12 cellular contexts compared by ENCODE assay signal in the genomic region with DNA sequence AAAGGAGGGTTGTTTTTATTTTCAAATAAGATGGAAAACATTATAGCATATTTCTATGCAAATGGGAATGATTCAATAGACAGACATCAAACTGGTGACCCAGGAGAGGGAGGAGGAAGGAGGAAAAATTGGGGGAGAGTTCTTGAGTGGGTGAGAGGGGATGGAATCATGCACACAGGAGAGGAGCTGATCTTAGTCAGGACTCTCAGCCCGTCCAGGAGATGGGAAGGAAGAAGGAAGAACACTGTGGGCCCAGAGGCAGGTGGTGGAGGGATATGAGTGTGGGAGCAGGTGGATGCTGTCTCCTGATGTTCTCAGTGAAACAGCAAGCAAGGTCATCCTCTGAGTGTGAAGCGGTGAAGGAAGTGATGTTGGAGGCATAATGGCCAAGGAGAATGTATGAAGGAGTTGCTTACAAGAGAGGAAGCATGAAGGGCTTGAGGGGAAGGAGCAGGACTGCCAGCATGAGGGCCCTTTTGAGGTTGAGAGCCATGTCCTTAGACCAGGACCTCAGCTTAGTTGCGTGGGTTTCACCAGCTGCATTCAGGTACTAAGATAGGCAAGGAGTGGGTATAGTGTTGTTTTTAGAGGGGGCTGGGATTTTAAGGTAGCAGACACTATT.
DNase-seq lines count a peak whose midpoint lies in the region; ATAC-seq and TF ChIP-seq lines count a peak whose summit lies in the region.
"Had no signal": no experiment of that assay in that cellular context is flagged by ENCODE, and none has a peak within 500 bp of the region (broad histone marks: within the 10 kb centered on the region; RNA-seq: fewer than 3 reads in every experiment).

No MANE protein-coding gene starts in this region.

- ATAC-seq in GM18907 (IDR thresholded peaks at IDR 0.05; ENCODE audit: unreplicated experiment) (peak; percentile 36), HG02610 (IDR thresholded peaks at IDR 0.05; ENCODE audit: unreplicated experiment) (peak; percentile 36)

- DNase-seq in MV-4-11 (lab: John Stamatoyannopoulos, UW) (peak; percentile 36), nephron progenitor cell (no peak), prostate gland (ENCODE audit: low spot score) (no peak), putamen (ENCODE audit: low spot score) (no peak), iPS-NIHi11 (ENCODE audit: low spot score) (no peak), OCI-M2 (lab: John Stamatoyannopoulos, UW; ENCODE audit: unreplicated experiment) (no peak)
- DNase-seq: DMS 273 treated with DMSO at 0.1 percent for 48 hours, heart left ventricle had no signal

- TF ChIP-seq CTCF in nephron progenitor cell (IDR thresholded peaks at IDR 0.05) (no peak), prostate gland (IDR thresholded peaks at IDR 0.05) (no peak)

- no peaks in the 10 kb centered on the region for H3K27me3 ChIP-seq in prostate gland (replicated peaks; ENCODE audit: insufficient read depth)
- H3K27me3 ChIP-seq: heart left ventricle, neural progenitor cell had no signal

- H3K9me3 Mint-ChIP-seq in nephron progenitor cell, result no peaks in the 10 kb centered on the region
- H3K9me3 Mint-ChIP-seq: central memory CD8-positive, alpha-beta T cell; neural progenitor cell had no signal

- H3K27me3 Mint-ChIP-seq in nephron progenitor cell (ENCODE audit: low read depth, poor library complexity), result peaks cover 2% of the 10 kb centered on the region
- H3K27me3 Mint-ChIP-seq: central memory CD8-positive, alpha-beta T cell had no signal

- H3K4me1 ChIP-seq in prostate gland (replicated peaks), result no peaks in the 10 kb centered on the region
- H3K4me1 ChIP-seq: neural progenitor cell had no signal

- no peak overlapping the region for H3K4me3 Mint-ChIP-seq in nephron progenitor cell
- H3K4me3 Mint-ChIP-seq: central memory CD8-positive, alpha-beta T cell; neural progenitor cell had no signal

- no peak overlapping the region for H3K4me3 ChIP-seq in prostate gland
- H3K4me3 ChIP-seq: heart left ventricle, neural progenitor cell had no signal

- peak overlapping the region; percentile 46 for H3K27ac Mint-ChIP-seq in nephron progenitor cell
- H3K27ac Mint-ChIP-seq: neural progenitor cell had no signal

- 84% methylated on average over 3 of the region's 3 CpGs for WGBS in prostate gland

- peaks cover 16% of the 10 kb centered on the region for H3K36me3 Mint-ChIP-seq in nephron progenitor cell (ENCODE audit: low read depth)
- H3K36me3 Mint-ChIP-seq: neural progenitor cell had no signal

- intact Hi-C loops in prostate gland (cut with DNase I), result no loop called here

- peaks cover 23% of the 10 kb centered on the region for H3K4me1 Mint-ChIP-seq in nephron progenitor cell
- H3K4me1 Mint-ChIP-seq: central memory CD8-positive, alpha-beta T cell had no signal

- H3K27ac ChIP-seq in prostate gland, result no peak overlapping the region
- H3K27ac ChIP-seq: neural progenitor cell had no signal

- H3K9me3 ChIP-seq in prostate gland, result no peaks in the 10 kb centered on the region
- H3K9me3 ChIP-seq: heart left ventricle had no signal

- H3K36me3 ChIP-seq in prostate gland, result no peaks in the 10 kb centered on the region
- H3K36me3 ChIP-seq: heart left ventricle, neural progenitor cell had no signal

- no peak for TF ChIP-seq POLR2A in prostate gland (IDR thresholded peaks at IDR 0.05)
